1 cellular context compared by ENCODE assay signal in genomic region chr4:139295317-139296299, GRCh38.
TF ChIP-seq lines count a peak whose summit lies in the region.

No MANE protein-coding gene starts in this region.

TF ChIP-seq in HepG2, 621 proteins besides CTCF, POLR2A, EP300 and RAD21 (continued from another document and continues in another):
- TF ChIP-seq, protein P1, sequence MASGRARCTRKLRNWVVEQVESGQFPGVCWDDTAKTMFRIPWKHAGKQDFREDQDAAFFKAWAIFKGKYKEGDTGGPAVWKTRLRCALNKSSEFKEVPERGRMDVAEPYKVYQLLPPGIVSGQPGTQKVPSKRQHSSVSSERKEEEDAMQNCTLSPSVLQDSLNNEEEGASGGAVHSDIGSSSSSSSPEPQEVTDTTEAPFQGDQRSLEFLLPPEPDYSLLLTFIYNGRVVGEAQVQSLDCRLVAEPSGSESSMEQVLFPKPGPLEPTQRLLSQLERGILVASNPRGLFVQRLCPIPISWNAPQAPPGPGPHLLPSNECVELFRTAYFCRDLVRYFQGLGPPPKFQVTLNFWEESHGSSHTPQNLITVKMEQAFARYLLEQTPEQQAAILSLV (CRISPR knock-in tag; IDR thresholded peaks at IDR 0.05; ENCODE audit: borderline replicate concordance): peak; percentile 64; the same call in 1 of the 2 replicates
- no peak for TF ChIP-seq TRIM24 (CRISPR knock-in tag; IDR thresholded peaks at IDR 0.05)
- peak; percentile 84; the same call in 1 of the 2 replicates for TF ChIP-seq AHR (CRISPR knock-in tag; IDR thresholded peaks at IDR 0.05)
- no peak for TF ChIP-seq PBX2 (CRISPR knock-in tag; IDR thresholded peaks at IDR 0.05)
- TF ChIP-seq CCDC6 (CRISPR knock-in tag; IDR thresholded peaks at IDR 0.05): peak; percentile 81; the same call in 1 of the 2 replicates
- TF ChIP-seq EZH2 (conservative IDR thresholded peaks at IDR 0.05; ENCODE audit: low read depth, low read length): no peak
- TF ChIP-seq ZNF564 (CRISPR knock-in tag; IDR thresholded peaks at IDR 0.05): peak; percentile 67
- no peak for TF ChIP-seq ZNF562 (CRISPR knock-in tag; IDR thresholded peaks at IDR 0.05; ENCODE audit: borderline replicate concordance)
- peak; percentile 95 for TF ChIP-seq GABPB1 (CRISPR knock-in tag; IDR thresholded peaks at IDR 0.05)
- TF ChIP-seq HDAC6 (IDR thresholded peaks at IDR 0.05; ENCODE audit: low read depth, low read length): no peak
- no peak for TF ChIP-seq SAFB2 (CRISPR knock-in tag; IDR thresholded peaks at IDR 0.05; ENCODE audit: borderline replicate concordance, low read depth)
- TF ChIP-seq ATF2 (CRISPR knock-in tag; IDR thresholded peaks at IDR 0.05): peak; percentile 70
- no peak; the same call in 1 of the 2 replicates for TF ChIP-seq HNRNPUL1 (IDR thresholded peaks at IDR 0.05; ENCODE audit: low read depth, low read length)
- peak; percentile 46 for TF ChIP-seq HDAC2 (CRISPR knock-in tag; IDR thresholded peaks at IDR 0.05)
- TF ChIP-seq ZSCAN21 (CRISPR knock-in tag; IDR thresholded peaks at IDR 0.05; ENCODE audit: borderline replicate concordance): peak; percentile 80; the same call in 1 of the 2 replicates
- TF ChIP-seq CREM (IDR thresholded peaks at IDR 0.05): no peak
- TF ChIP-seq CREM (CRISPR knock-in tag; IDR thresholded peaks at IDR 0.05): no peak
- TF ChIP-seq ZC3H4 (CRISPR knock-in tag; IDR thresholded peaks at IDR 0.05; ENCODE audit: borderline replicate concordance): 0 out of 2 replicates have a peak, but pooled peaks have one; percentile 55
- TF ChIP-seq, protein P2, sequence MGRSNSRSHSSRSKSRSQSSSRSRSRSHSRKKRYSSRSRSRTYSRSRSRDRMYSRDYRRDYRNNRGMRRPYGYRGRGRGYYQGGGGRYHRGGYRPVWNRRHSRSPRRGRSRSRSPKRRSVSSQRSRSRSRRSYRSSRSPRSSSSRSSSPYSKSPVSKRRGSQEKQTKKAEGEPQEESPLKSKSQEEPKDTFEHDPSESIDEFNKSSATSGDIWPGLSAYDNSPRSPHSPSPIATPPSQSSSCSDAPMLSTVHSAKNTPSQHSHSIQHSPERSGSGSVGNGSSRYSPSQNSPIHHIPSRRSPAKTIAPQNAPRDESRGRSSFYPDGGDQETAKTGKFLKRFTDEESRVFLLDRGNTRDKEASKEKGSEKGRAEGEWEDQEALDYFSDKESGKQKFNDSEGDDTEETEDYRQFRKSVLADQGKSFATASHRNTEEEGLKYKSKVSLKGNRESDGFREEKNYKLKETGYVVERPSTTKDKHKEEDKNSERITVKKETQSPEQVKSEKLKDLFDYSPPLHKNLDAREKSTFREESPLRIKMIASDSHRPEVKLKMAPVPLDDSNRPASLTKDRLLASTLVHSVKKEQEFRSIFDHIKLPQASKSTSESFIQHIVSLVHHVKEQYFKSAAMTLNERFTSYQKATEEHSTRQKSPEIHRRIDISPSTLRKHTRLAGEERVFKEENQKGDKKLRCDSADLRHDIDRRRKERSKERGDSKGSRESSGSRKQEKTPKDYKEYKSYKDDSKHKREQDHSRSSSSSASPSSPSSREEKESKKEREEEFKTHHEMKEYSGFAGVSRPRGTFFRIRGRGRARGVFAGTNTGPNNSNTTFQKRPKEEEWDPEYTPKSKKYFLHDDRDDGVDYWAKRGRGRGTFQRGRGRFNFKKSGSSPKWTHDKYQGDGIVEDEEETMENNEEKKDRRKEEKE (IDR thresholded peaks at IDR 0.05): no peak
- TF ChIP-seq ZNF644 (CRISPR knock-in tag; IDR thresholded peaks at IDR 0.05; ENCODE audit: low read depth): peak; percentile 24; the same call in 1 of the 2 replicates
- TF ChIP-seq ZNF136 (CRISPR knock-in tag; IDR thresholded peaks at IDR 0.05; ENCODE audit: low read depth): no peak
- TF ChIP-seq ZNF142 (CRISPR knock-in tag; IDR thresholded peaks at IDR 0.05): peak; percentile 53; the same call in 1 of the 2 replicates
- no peak for TF ChIP-seq RCOR2 (CRISPR knock-in tag; IDR thresholded peaks at IDR 0.05)
- peak; percentile 36 for TF ChIP-seq SMYD3 (CRISPR knock-in tag; IDR thresholded peaks at IDR 0.05)
- no peak for TF ChIP-seq ATF5 (CRISPR knock-in tag; IDR thresholded peaks at IDR 0.05; ENCODE audit: low read depth)
- no peak for TF ChIP-seq ZNF850 (CRISPR knock-in tag; conservative IDR thresholded peaks at IDR 0.05)
- peak; percentile 78 for TF ChIP-seq POLR2G (IDR thresholded peaks at IDR 0.05; ENCODE audit: low read depth, low read length)
- TF ChIP-seq ZNF326 (CRISPR knock-in tag; IDR thresholded peaks at IDR 0.05; ENCODE audit: borderline replicate concordance): no peak
- no peak for TF ChIP-seq ZNF484 (CRISPR knock-in tag; IDR thresholded peaks at IDR 0.05; ENCODE audit: borderline replicate concordance, low read depth)
- peak; percentile 78 for TF ChIP-seq ASH2L (IDR thresholded peaks at IDR 0.05; ENCODE audit: insufficient read length, low read depth, low read length)
- no peak for TF ChIP-seq HES4 (CRISPR knock-in tag; IDR thresholded peaks at IDR 0.05; ENCODE audit: borderline replicate concordance)
- no peak for TF ChIP-seq HOXA9 (CRISPR knock-in tag; IDR thresholded peaks at IDR 0.05; ENCODE audit: borderline replicate concordance)
- TF ChIP-seq JUND (CRISPR knock-in tag; IDR thresholded peaks at IDR 0.05): 0 out of 2 replicates have a peak, but pooled peaks have one; percentile 41
- no peak for TF ChIP-seq ZNF543 (CRISPR knock-in tag; IDR thresholded peaks at IDR 0.05)
- no peak for TF ChIP-seq REXO4 (CRISPR knock-in tag; IDR thresholded peaks at IDR 0.05; ENCODE audit: borderline replicate concordance)
- TF ChIP-seq GFI1 (CRISPR knock-in tag; IDR thresholded peaks at IDR 0.05; ENCODE audit: borderline replicate concordance): peak; percentile 80
- TF ChIP-seq ZNF343 (CRISPR knock-in tag; IDR thresholded peaks at IDR 0.05): 0 out of 2 replicates have a peak, but pooled peaks have one; percentile 34
- TF ChIP-seq ZFP37 (CRISPR knock-in tag; IDR thresholded peaks at IDR 0.05; ENCODE audit: borderline replicate concordance): peak; percentile 77; the same call in 1 of the 2 replicates
- TF ChIP-seq ETV5 (CRISPR knock-in tag; IDR thresholded peaks at IDR 0.05; ENCODE audit: borderline replicate concordance): peak; percentile 100
- TF ChIP-seq ATM (IDR thresholded peaks at IDR 0.05; ENCODE audit: borderline replicate concordance): no peak
- no peak for TF ChIP-seq ZSCAN22 (CRISPR knock-in tag; IDR thresholded peaks at IDR 0.05)
- TF ChIP-seq HIVEP1 (CRISPR knock-in tag; IDR thresholded peaks at IDR 0.05): peak; percentile 86
- peak; percentile 68 for TF ChIP-seq HNF1B (CRISPR knock-in tag; IDR thresholded peaks at IDR 0.05)
- peak; percentile 59; the same call in 1 of the 2 replicates for TF ChIP-seq DRAP1 (CRISPR knock-in tag; IDR thresholded peaks at IDR 0.05)
- peak; percentile 17 for TF ChIP-seq SIN3A (IDR thresholded peaks at IDR 0.05; ENCODE audit: borderline replicate concordance, low read depth, low read length)
- 0 out of 2 replicates have a peak, but pooled peaks have one; percentile 23 for TF ChIP-seq E2F2 (CRISPR knock-in tag; IDR thresholded peaks at IDR 0.05; ENCODE audit: borderline replicate concordance)
- peak; percentile 73; the same call in 1 of the 2 replicates for TF ChIP-seq TOE1 (CRISPR knock-in tag; IDR thresholded peaks at IDR 0.05)
- peak; percentile 69; the same call in 1 of the 2 replicates for TF ChIP-seq ZNF350 (CRISPR knock-in tag; IDR thresholded peaks at IDR 0.05; ENCODE audit: borderline replicate concordance, low read depth)
- 0 out of 2 replicates have a peak, but pooled peaks have one; percentile 35 for TF ChIP-seq NR1H2 (CRISPR knock-in tag; IDR thresholded peaks at IDR 0.05; ENCODE audit: borderline replicate concordance, low read depth)
